In the genomic region with DNA sequence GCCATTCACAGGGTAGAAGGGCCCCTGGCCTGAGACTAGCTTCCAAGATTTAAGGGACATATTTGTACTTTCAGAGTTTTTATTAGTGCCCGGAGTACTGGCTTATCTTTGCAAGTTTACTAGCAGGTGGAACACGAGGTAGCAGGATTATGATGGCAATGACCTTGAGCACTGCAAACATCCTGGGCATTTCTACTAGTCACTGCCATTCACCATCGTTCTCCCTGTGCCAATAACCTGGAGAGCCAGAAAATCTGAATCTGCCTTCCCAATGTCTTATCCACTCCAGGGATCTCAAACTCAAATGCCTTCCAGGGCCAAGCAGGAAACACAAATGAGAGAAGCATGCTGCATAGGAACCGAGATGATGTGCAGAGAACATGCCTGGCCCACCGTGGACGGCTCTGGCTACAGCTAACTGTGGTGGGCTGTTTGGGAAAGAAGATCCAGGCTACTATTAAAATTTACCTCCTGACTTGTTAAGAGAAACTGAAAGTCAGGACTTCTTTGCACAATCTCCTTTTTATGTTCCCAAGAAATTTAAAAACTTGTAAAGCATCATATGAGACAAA, we compare ENCODE assay signal across 12 cellular contexts. TPM values are rescaled to one million over a fixed set of nuclear protein-coding genes. Genes with fewer than 3 reads are reported as not detected.
DNase-seq lines count a peak whose midpoint lies in the region; ATAC-seq, FAIRE-seq and TF ChIP-seq lines count a peak whose summit lies in the region.
"Had no signal": no experiment of that assay in that cellular context is flagged by ENCODE, and none has a peak within 500 bp of the region (broad histone marks: within the 10 kb centered on the region; RNA-seq: fewer than 3 reads in every experiment).

No MANE protein-coding gene starts in this region.

- H3K36me3 ChIP-seq in BLaER1 (peaks cover 21% of the 10 kb centered on the region; the same call in 1 of the 2 replicates), Peyer's patch (no peaks in the 10 kb centered on the region), endothelial cell of umbilical vein (ENCODE audit: control insufficient read depth in 2 of 2, extremely low read depth in 1 of 2, insufficient read depth in 2 of 2, low read length in 2 of 2) (no peaks in the 10 kb centered on the region), prostate gland (no peaks in the 10 kb centered on the region)
- H3K36me3 ChIP-seq: tibial artery had no signal

- POLR2A ChIA-PET in endothelial cell of umbilical vein (lab: Charles Lee), result no interaction called here

- H3K9me1 ChIP-seq in endothelial cell of umbilical vein (replicated peaks; ENCODE audit: control insufficient read depth, extremely low read depth, insufficient read depth, low read length), result no peaks in the 10 kb centered on the region

- CTCF ChIA-PET in endothelial cell of umbilical vein (lab: Charles Lee), result interaction anchor here (1.8 kb wide), 1 partner anchor 13 kb away, joined by 15 read pairs; no protein-coding TSS in a partner anchor

- H4K20me1 ChIP-seq in BLaER1 (peaks cover 98% of the 10 kb centered on the region), endothelial cell of umbilical vein (replicated peaks; ENCODE audit: control insufficient read depth, extremely low read depth, insufficient read depth, low read length) (no peaks in the 10 kb centered on the region)

- 17% methylated on average over 6 of the region's 6 CpGs for WGBS in prostate gland

- no peaks in the 10 kb centered on the region for H3K79me2 ChIP-seq in endothelial cell of umbilical vein (ENCODE audit: control insufficient read depth, insufficient read depth, low read length)

- H3K27ac ChIP-seq in BLaER1 (peak overlapping the region; percentile 51), Peyer's patch (peak overlapping the region; percentile 72 to 85 (median 74)), endothelial cell of umbilical vein (ENCODE audit: insufficient read depth, low read depth, low read length) (no peak overlapping the region), prostate gland (peak overlapping the region in 1 of 2 donors; percentile 50)

- ATAC-seq in HG03520 (IDR thresholded peaks at IDR 0.05; ENCODE audit: unreplicated experiment), result no peak

- H3K4me3 ChIP-seq in BLaER1 (no peak overlapping the region), Peyer's patch (no peak overlapping the region), endothelial cell of umbilical vein (replicated peaks in 1 of 3; ENCODE audit: insufficient read depth in 1 of 3, low read depth in 1 of 3, low read length in 3 of 3) (no peak overlapping the region), prostate gland (no peak overlapping the region)
- H3K4me3 ChIP-seq: tibial artery had no signal

- DNase-seq in Peyer's patch, result peak; percentile 14 to 55 (median 39)
- no peak for DNase-seq in endothelial cell of umbilical vein (ENCODE audit: low read depth, low spot score)
- DNase-seq in prostate gland (ENCODE audit: low spot score), result peak; percentile 54
- no peak for DNase-seq in CD1c-positive myeloid dendritic cell (ENCODE audit: extremely low spot score)
- DNase-seq in stimulated activated naive CD4-positive, alpha-beta T cell (lab: John Stamatoyannopoulos, UW), result no peak
- no peak for DNase-seq in HPDE6-E6E7 (ENCODE audit: extremely low spot score)
- DNase-seq: activated gamma-delta T cell; NCI-H1436; NK-92 treated with Interleukin-12 subunit alpha and Interleukin-12 subunit beta, amount 100 ng/mL, for 24 hours had no signal

- H3K9me3 ChIP-seq in BLaER1 (no peaks in the 10 kb centered on the region), Peyer's patch (no peaks in the 10 kb centered on the region), endothelial cell of umbilical vein (replicated peaks; ENCODE audit: control insufficient read depth, insufficient read depth, low read length) (no peaks in the 10 kb centered on the region), prostate gland (no peaks in the 10 kb centered on the region)
- H3K9me3 ChIP-seq: tibial artery had no signal

- H3K4me1 ChIP-seq in BLaER1, result peaks cover 100% of the 10 kb centered on the region
- H3K4me1 ChIP-seq in Peyer's patch, result peaks cover 22 to 94% (median 53%) of the 10 kb centered on the region in 4 donors
- H3K4me1 ChIP-seq in endothelial cell of umbilical vein (ENCODE audit: control insufficient read depth, extremely low read depth, insufficient read depth, low read length), result peaks cover 8% of the 10 kb centered on the region
- peaks cover 30% of the 10 kb centered on the region for H3K4me1 ChIP-seq in prostate gland (replicated peaks)

- no TSS peak for BruUV-seq in endothelial cell of umbilical vein (replicated peaks; lab: Mats Ljungman, UMichigan)

- no peak overlapping the region for H2AFZ ChIP-seq in endothelial cell of umbilical vein (ENCODE audit: low read depth, low read length)

- intact Hi-C loops in endothelial cell of umbilical vein (cut with micrococcal nuclease) (no loop called here), prostate gland (cut with DNase I) (no loop called here)

- H3K4me2 ChIP-seq in BLaER1 (peak overlapping the region; percentile 72), endothelial cell of umbilical vein (ENCODE audit: insufficient read depth, low read length) (no peak overlapping the region)

- FAIRE-seq in endothelial cell of umbilical vein (lab: Jason Lieb, UNC), result peak; percentile 31

- H3K9ac ChIP-seq in BLaER1 (peak overlapping the region; percentile 11; the same call in 1 of the 2 replicates), endothelial cell of umbilical vein (replicated peaks; ENCODE audit: extremely low read depth, insufficient read depth, low read length) (no peak overlapping the region)

- TF ChIP-seq POLR2A in Peyer's patch (IDR thresholded peaks at IDR 0.05), result no peak
- TF ChIP-seq POLR2A in endothelial cell of umbilical vein (IDR thresholded peaks at IDR 0.05; ENCODE audit: low read depth, low read length), result no peak
- TF ChIP-seq POLR2A in prostate gland (IDR thresholded peaks at IDR 0.05), result no peak

- TF ChIP-seq CTCF in Peyer's patch (IDR thresholded peaks at IDR 0.05) (no peak), endothelial cell of umbilical vein (IDR thresholded peaks at IDR 0.05; ENCODE audit: extremely low read depth in 1 of 2, insufficient read depth in 1 of 2, low read depth in 1 of 2, low read length in 2 of 2) (no peak), prostate gland (IDR thresholded peaks at IDR 0.05) (no peak)

- no peaks in the 10 kb centered on the region for H3K27me3 ChIP-seq in BLaER1
- H3K27me3 ChIP-seq in Peyer's patch, result no peaks in the 10 kb centered on the region
- H3K27me3 ChIP-seq in endothelial cell of umbilical vein (ENCODE audit: control insufficient read depth in 2 of 2, insufficient read depth in 2 of 2, low read length in 2 of 2), result no peaks in the 10 kb centered on the region
- H3K27me3 ChIP-seq in prostate gland (replicated peaks; ENCODE audit: insufficient read depth), result no peaks in the 10 kb centered on the region
- H3K27me3 ChIP-seq: tibial artery had no signal

- dilution Hi-C loops in endothelial cell of umbilical vein (cut with MboI; ENCODE audit: extremely low pct_ligation_motif_present, low sequenced_read_pairs), result no loop called here

TF ChIP-seq in endothelial cell of umbilical vein, 7 proteins besides CTCF, POLR2A, EP300 and RAD21:
- TF ChIP-seq GATA2 (IDR thresholded peaks at IDR 0.05; ENCODE audit: insufficient read depth, insufficient read length, low read depth, low read length) (no peak), FOS (IDR thresholded peaks at IDR 0.05; ENCODE audit: borderline replicate concordance, insufficient read depth, low read length) (no peak)

RNA-seq across cellular contexts. Expression of a gene that starts 16.7 kb away (rescaled TPM):
- total RNA-seq in Peyer's patch (10 to 100 TPM; 72.7 to 92.1 (median 80.5) TPM), endothelial cell of umbilical vein (17.2 and 21.1 TPM in 2 replicates), prostate gland (100 to 1,000 TPM in 1 of 2 donors, 10 to 100 TPM in 1; 28.9 to 101 TPM)
- polyA plus RNA-seq in endothelial cell of umbilical vein, result 8.2 and 8.5 TPM in 2 replicates
- polyA plus RNA-seq in endothelial cell of umbilical vein (2011; cell fraction: cytosol; rRNA removed), result 6.5 and 7.7 TPM in 2 replicates
- 12.1 and 13.0 TPM in 2 replicates for polyA plus RNA-seq in endothelial cell of umbilical vein (2011; cell fraction: nucleus; rRNA removed)
- 10.3 and 12.2 TPM in 2 replicates for polyA plus RNA-seq in endothelial cell of umbilical vein (2012)
- 13.2 and 20.2 TPM in 2 replicates for polyA minus RNA-seq in endothelial cell of umbilical vein
- polyA minus RNA-seq in endothelial cell of umbilical vein (2011; cell fraction: cytosol; rRNA and poly(A)+ RNA removed), result 14.0 TPM
- 13.3 and 15.2 TPM in 2 replicates for polyA minus RNA-seq in endothelial cell of umbilical vein (2011; cell fraction: nucleus; rRNA and poly(A)+ RNA removed)

Comparison
In these comparisons a context has a peak if more than half of its experiments do, and no peak if none do; other contexts are left out.
1. DNase-seq: peak in Peyer's patch (3 of 3) and prostate gland (single experiment); none in endothelial cell of umbilical vein (single experiment), CD1c-positive myeloid dendritic cell (single experiment), stimulated activated naive CD4-positive, alpha-beta T cell (0 of 6) and HPDE6-E6E7 (single experiment).